ENCODE assay signal across 1 cellular context in the genomic region with DNA sequence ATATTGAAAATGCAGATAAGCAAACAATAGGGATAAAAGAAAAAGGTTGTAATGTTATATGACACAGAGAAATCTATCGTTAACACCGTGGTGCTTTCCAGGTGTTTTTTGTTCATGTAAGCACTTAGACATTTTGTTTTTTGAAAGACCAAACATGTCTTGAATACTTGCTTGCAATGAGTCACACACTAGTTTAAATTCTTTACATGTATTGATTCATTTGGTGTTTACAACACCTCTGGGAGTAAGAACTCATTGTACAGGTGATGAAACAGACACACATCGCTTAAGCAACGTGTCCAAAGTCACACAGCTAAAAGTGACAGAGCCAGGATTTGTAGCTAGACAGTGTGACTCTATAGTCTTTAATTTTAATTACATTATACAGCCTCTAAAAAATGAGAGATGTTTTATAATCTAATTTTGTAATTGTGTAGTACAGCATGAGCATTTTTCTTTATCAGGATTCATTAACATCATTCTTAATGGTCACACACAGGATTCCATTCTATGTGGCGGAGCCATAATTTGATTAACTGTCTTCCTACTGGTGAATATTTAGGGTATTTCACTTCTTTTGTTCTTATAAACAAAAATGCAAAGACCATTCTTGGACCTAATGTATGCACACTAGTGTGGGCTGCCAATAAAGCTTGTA.
TF ChIP-seq lines count a peak whose summit lies in the region.

No MANE protein-coding gene starts in this region.

TF ChIP-seq in HepG2, 621 proteins besides CTCF, POLR2A, EP300 and RAD21 (continued from another document):
- peak; percentile 26; the same call in 1 of the 2 replicates for TF ChIP-seq ATF7 (IDR thresholded peaks at IDR 0.05)
- no peak for TF ChIP-seq ATF7 (CRISPR knock-in tag; IDR thresholded peaks at IDR 0.05)
- no peak for TF ChIP-seq AGO2 (optimal IDR thresholded peaks at IDR 0.05; ENCODE audit: low read depth, low read length)
- no peak for TF ChIP-seq PITX1 (CRISPR knock-in tag; IDR thresholded peaks at IDR 0.05)
- TF ChIP-seq, protein P1, sequence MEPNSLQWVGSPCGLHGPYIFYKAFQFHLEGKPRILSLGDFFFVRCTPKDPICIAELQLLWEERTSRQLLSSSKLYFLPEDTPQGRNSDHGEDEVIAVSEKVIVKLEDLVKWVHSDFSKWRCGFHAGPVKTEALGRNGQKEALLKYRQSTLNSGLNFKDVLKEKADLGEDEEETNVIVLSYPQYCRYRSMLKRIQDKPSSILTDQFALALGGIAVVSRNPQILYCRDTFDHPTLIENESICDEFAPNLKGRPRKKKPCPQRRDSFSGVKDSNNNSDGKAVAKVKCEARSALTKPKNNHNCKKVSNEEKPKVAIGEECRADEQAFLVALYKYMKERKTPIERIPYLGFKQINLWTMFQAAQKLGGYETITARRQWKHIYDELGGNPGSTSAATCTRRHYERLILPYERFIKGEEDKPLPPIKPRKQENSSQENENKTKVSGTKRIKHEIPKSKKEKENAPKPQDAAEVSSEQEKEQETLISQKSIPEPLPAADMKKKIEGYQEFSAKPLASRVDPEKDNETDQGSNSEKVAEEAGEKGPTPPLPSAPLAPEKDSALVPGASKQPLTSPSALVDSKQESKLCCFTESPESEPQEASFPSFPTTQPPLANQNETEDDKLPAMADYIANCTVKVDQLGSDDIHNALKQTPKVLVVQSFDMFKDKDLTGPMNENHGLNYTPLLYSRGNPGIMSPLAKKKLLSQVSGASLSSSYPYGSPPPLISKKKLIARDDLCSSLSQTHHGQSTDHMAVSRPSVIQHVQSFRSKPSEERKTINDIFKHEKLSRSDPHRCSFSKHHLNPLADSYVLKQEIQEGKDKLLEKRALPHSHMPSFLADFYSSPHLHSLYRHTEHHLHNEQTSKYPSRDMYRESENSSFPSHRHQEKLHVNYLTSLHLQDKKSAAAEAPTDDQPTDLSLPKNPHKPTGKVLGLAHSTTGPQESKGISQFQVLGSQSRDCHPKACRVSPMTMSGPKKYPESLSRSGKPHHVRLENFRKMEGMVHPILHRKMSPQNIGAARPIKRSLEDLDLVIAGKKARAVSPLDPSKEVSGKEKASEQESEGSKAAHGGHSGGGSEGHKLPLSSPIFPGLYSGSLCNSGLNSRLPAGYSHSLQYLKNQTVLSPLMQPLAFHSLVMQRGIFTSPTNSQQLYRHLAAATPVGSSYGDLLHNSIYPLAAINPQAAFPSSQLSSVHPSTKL (CRISPR knock-in tag; IDR thresholded peaks at IDR 0.05), result peak; percentile 88
